29 cellular contexts compared by ENCODE assay signal in genomic region chr1:196933531-196934189, GRCh38. TPM values are rescaled to one million over a fixed set of nuclear protein-coding genes. Genes with fewer than 3 reads are reported as not detected.
DNase-seq lines count a peak whose midpoint lies in the region; ATAC-seq and TF ChIP-seq lines count a peak whose summit lies in the region.
"Had no signal": no experiment of that assay in that cellular context is flagged by ENCODE, and none has a peak within 500 bp of the region (broad histone marks: within the 10 kb centered on the region; RNA-seq: fewer than 3 reads in every experiment).

No MANE protein-coding gene starts in this region.

- H3K27ac Mint-ChIP-seq in activated B cell treated with CpG ODN at 0.5 μM for 24 hours = no peak overlapping the region
- H3K27ac Mint-ChIP-seq in stimulated activated memory B cell treated with anti-CD40 and anti-IgM and Interleukin-4, amounts not matched to agents 10 μg/mL and 1 μg/mL and 100 μg/mL, for 72 hours = no peak overlapping the region
- H3K27ac Mint-ChIP-seq: activated CD4-positive, alpha-beta memory T cell treated with anti-CD3 and anti-CD28 coated beads for 36 hours; activated naive CD8-positive, alpha-beta T cell treated with anti-CD3 and anti-CD28 coated beads for 36 hours had no signal

- H3K9ac ChIP-seq in SK-N-SH = no peak overlapping the region
- H3K9ac ChIP-seq: GM23248 had no signal

- no peaks in the 10 kb centered on the region for H3K36me3 Mint-ChIP-seq in activated B cell treated with CpG ODN at 0.5 μM for 24 hours (ENCODE audit: low read depth)
- no peaks in the 10 kb centered on the region for H3K36me3 Mint-ChIP-seq in stimulated activated memory B cell treated with anti-CD40 and anti-IgM and Interleukin-4, amounts not matched to agents 10 μg/mL and 1 μg/mL and 100 μg/mL, for 72 hours
- H3K36me3 Mint-ChIP-seq: activated CD4-positive, alpha-beta memory T cell treated with anti-CD3 and anti-CD28 coated beads for 36 hours; activated naive CD8-positive, alpha-beta T cell treated with anti-CD3 and anti-CD28 coated beads for 36 hours had no signal

- H3K36me3 ChIP-seq in SK-N-SH (replicated peaks in 1 of 2; ENCODE audit: control insufficient read depth in 1 of 2, insufficient read depth in 2 of 2, low read length in 1 of 2) = no peaks in the 10 kb centered on the region
- H3K36me3 ChIP-seq: prostate gland had no signal

- H3K9me3 Mint-ChIP-seq in activated B cell treated with CpG ODN at 0.5 μM for 24 hours = no peaks in the 10 kb centered on the region
- peaks cover 3% of the 10 kb centered on the region for H3K9me3 Mint-ChIP-seq in stimulated activated memory B cell treated with anti-CD40 and anti-IgM and Interleukin-4, amounts not matched to agents 10 μg/mL and 1 μg/mL and 100 μg/mL, for 72 hours
- H3K9me3 Mint-ChIP-seq: activated CD4-positive, alpha-beta memory T cell treated with anti-CD3 and anti-CD28 coated beads for 36 hours had no signal

- H3F3A ChIP-seq in SK-N-SH (replicated peaks; ENCODE audit: insufficient read depth) = no peaks in the 10 kb centered on the region

- intact Hi-C loops in activated B cell treated with CpG ODN at 0.5 μM for 24 hours (cut with micrococcal nuclease) = no loop called here

- TF ChIP-seq RAD21 in SK-N-SH (IDR thresholded peaks at IDR 0.05; ENCODE audit: low read length) = no peak

- CTCF ChIA-PET in SK-N-SH (lab: Yijun Ruan, JAX) (no interaction called here), activated B cell treated with CpG ODN at 0.5 μM for 24 hours (lab: Charles Lee) (no interaction called here)

- DNase-seq in SK-N-SH = peak; percentile 1
- DNase-seq in NCI-H146 treated with DMSO at 0.1 percent for 48 hours (lab: John Stamatoyannopoulos, UW; ENCODE audit: unreplicated experiment) = peak; percentile 83
- DNase-seq in activated B cell treated with CpG ODN at 0.5 μM for 24 hours = peak; percentile 15
- no peak for DNase-seq in ACHN
- DNase-seq: activated CD4-positive, alpha-beta memory T cell treated with anti-CD3 and anti-CD28 coated beads for 36 hours; activated CD8-positive, alpha-beta memory T cell treated with anti-CD3 and anti-CD28 coated beads, Interleukin-2, amount 50 U/mL, for 48 hours; activated naive CD8-positive, alpha-beta T cell treated with anti-CD3 and anti-CD28 coated beads for 36 hours; AML-193; DMS53; GDM1; GM23248; kidney glomerular epithelial cell; NCI-H524 treated with DMSO at 0.1 percent for 48 hours; stimulated activated CD8-positive, alpha-beta memory T cell treated with anti-CD3 and anti-CD28 coated beads, Interleukin-4, amount 100 ng/mL, for 48 hours; T1000 had no signal

- no peak overlapping the region for H3K27ac ChIP-seq in SK-N-SH (ENCODE audit: low read depth in 2 of 2, low read length in 1 of 2)
- H3K27ac ChIP-seq: GM23248, prostate gland had no signal

- no peak overlapping the region for H3K4me3 ChIP-seq in SK-N-SH (ENCODE audit: low read depth in 2 of 2, low read length in 1 of 2)
- H3K4me3 ChIP-seq: GM23248, prostate gland had no signal

- ATAC-seq in SK-N-SH treated with all-trans-retinoic acid at 6 μM for 48 hours (no peak), activated B cell treated with CpG ODN at 0.5 μM for 24 hours (ENCODE audit: low read depth) (no peak), GM21529 (IDR thresholded peaks at IDR 0.05; ENCODE audit: unreplicated experiment) (no peak), GM18873 (IDR thresholded peaks at IDR 0.05; ENCODE audit: low FRiP score, unreplicated experiment) (no peak)
- peak; percentile 41 for ATAC-seq in stimulated activated memory B cell treated with anti-CD40 and anti-IgM and Interleukin-4, amounts not matched to agents 10 μg/mL and 1 μg/mL and 100 μg/mL, for 72 hours

- no peaks in the 10 kb centered on the region for H4K20me1 ChIP-seq in SK-N-SH (ENCODE audit: insufficient read depth)

- H3K27me3 ChIP-seq in SK-N-SH (ENCODE audit: insufficient read depth) = no peaks in the 10 kb centered on the region

- POLR2A ChIA-PET in SK-N-SH (lab: Yijun Ruan, JAX) = no interaction called here
- POLR2A ChIA-PET in activated B cell treated with CpG ODN at 0.5 μM for 24 hours (lab: Charles Lee) = no interaction called here

- no peaks in the 10 kb centered on the region for H3K4me1 Mint-ChIP-seq in activated B cell treated with CpG ODN at 0.5 μM for 24 hours
- no peaks in the 10 kb centered on the region for H3K4me1 Mint-ChIP-seq in stimulated activated memory B cell treated with anti-CD40 and anti-IgM and Interleukin-4, amounts not matched to agents 10 μg/mL and 1 μg/mL and 100 μg/mL, for 72 hours
- H3K4me1 Mint-ChIP-seq: activated naive CD8-positive, alpha-beta T cell treated with anti-CD3 and anti-CD28 coated beads for 36 hours; central memory CD8-positive, alpha-beta T cell had no signal

- H2AFZ ChIP-seq in SK-N-SH (ENCODE audit: low read depth) = no peak overlapping the region
- H2AFZ ChIP-seq: GM23248 had no signal

- H3K9me3 ChIP-seq in SK-N-SH = no peaks in the 10 kb centered on the region
- H3K9me3 ChIP-seq: prostate gland had no signal

- H3K27me3 Mint-ChIP-seq in activated B cell treated with CpG ODN at 0.5 μM for 24 hours = no peaks in the 10 kb centered on the region
- no peaks in the 10 kb centered on the region for H3K27me3 Mint-ChIP-seq in stimulated activated memory B cell treated with anti-CD40 and anti-IgM and Interleukin-4, amounts not matched to agents 10 μg/mL and 1 μg/mL and 100 μg/mL, for 72 hours
- H3K27me3 Mint-ChIP-seq: activated CD4-positive, alpha-beta memory T cell treated with anti-CD3 and anti-CD28 coated beads for 36 hours; activated naive CD8-positive, alpha-beta T cell treated with anti-CD3 and anti-CD28 coated beads for 36 hours; central memory CD8-positive, alpha-beta T cell had no signal

- H3K4me3 Mint-ChIP-seq in activated B cell treated with CpG ODN at 0.5 μM for 24 hours = no peak overlapping the region
- H3K4me3 Mint-ChIP-seq in stimulated activated memory B cell treated with anti-CD40 and anti-IgM and Interleukin-4, amounts not matched to agents 10 μg/mL and 1 μg/mL and 100 μg/mL, for 72 hours = no peak overlapping the region
- H3K4me3 Mint-ChIP-seq: activated CD4-positive, alpha-beta memory T cell treated with anti-CD3 and anti-CD28 coated beads for 36 hours; activated naive CD8-positive, alpha-beta T cell treated with anti-CD3 and anti-CD28 coated beads for 36 hours; central memory CD8-positive, alpha-beta T cell had no signal

- no peaks in the 10 kb centered on the region for H3K79me2 ChIP-seq in SK-N-SH (ENCODE audit: insufficient read depth)

- no peaks in the 10 kb centered on the region for H3K9me2 ChIP-seq in SK-N-SH

- no peaks in the 10 kb centered on the region for H3K4me1 ChIP-seq in SK-N-SH (ENCODE audit: control insufficient read depth in 1 of 2, insufficient read depth in 2 of 2, low read depth in 1 of 2, low read length in 1 of 2)
- H3K4me1 ChIP-seq: prostate gland had no signal

- TF ChIP-seq CTCF in SK-N-SH (IDR thresholded peaks at IDR 0.05) (no peak), activated B cell treated with CpG ODN at 0.5 μM for 24 hours (IDR thresholded peaks at IDR 0.05) (no peak)

- in situ Hi-C loops in ACHN (cut with HindIII; ENCODE audit: low pct_ligation_motif_present, low pct_unique_long_range_greater_than_20kb, low sequenced_read_pairs) = no loop called here

- no peak overlapping the region for H3K4me2 ChIP-seq in SK-N-SH

- no peak for TF ChIP-seq EP300 in SK-N-SH (IDR thresholded peaks at IDR 0.05; ENCODE audit: borderline replicate concordance in 1 of 2, low read depth in 1 of 2, low read length in 1 of 2)

- 67% methylated on average over 11 of the region's 32 CpGs for WGBS in SK-N-SH (ENCODE audit: low lambda C conversion rate)

TF ChIP-seq in SK-N-SH, 30 proteins besides CTCF, POLR2A, EP300 and RAD21 (continues in another document):
- TF ChIP-seq, protein P1, sequence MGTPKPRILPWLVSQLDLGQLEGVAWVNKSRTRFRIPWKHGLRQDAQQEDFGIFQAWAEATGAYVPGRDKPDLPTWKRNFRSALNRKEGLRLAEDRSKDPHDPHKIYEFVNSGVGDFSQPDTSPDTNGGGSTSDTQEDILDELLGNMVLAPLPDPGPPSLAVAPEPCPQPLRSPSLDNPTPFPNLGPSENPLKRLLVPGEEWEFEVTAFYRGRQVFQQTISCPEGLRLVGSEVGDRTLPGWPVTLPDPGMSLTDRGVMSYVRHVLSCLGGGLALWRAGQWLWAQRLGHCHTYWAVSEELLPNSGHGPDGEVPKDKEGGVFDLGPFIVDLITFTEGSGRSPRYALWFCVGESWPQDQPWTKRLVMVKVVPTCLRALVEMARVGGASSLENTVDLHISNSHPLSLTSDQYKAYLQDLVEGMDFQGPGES (IDR thresholded peaks at IDR 0.05; ENCODE audit: low read depth, low read length) = no peak
- TF ChIP-seq POLR2AphosphoS5 (IDR thresholded peaks at IDR 0.05; ENCODE audit: low read depth, low read length) (no peak), JUND (IDR thresholded peaks at IDR 0.05) (no peak), YY1 (IDR thresholded peaks at IDR 0.05; ENCODE audit: low read depth) (no peak)

TF ChIP-seq in SK-N-SH treated with all-trans-retinoic acid at 6 μM for 48 hours, 23 proteins besides CTCF, POLR2A, EP300 and RAD21 (continues in another document):
- TF ChIP-seq ZNF70 (CRISPR knock-in tag; IDR thresholded peaks at IDR 0.05) = no peak
- TF ChIP-seq, protein P2, sequence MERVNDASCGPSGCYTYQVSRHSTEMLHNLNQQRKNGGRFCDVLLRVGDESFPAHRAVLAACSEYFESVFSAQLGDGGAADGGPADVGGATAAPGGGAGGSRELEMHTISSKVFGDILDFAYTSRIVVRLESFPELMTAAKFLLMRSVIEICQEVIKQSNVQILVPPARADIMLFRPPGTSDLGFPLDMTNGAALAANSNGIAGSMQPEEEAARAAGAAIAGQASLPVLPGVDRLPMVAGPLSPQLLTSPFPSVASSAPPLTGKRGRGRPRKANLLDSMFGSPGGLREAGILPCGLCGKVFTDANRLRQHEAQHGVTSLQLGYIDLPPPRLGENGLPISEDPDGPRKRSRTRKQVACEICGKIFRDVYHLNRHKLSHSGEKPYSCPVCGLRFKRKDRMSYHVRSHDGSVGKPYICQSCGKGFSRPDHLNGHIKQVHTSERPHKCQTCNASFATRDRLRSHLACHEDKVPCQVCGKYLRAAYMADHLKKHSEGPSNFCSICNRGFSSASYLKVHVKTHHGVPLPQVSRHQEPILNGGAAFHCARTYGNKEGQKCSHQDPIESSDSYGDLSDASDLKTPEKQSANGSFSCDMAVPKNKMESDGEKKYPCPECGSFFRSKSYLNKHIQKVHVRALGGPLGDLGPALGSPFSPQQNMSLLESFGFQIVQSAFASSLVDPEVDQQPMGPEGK (CRISPR knock-in tag; IDR thresholded peaks at IDR 0.05; ENCODE audit: borderline replicate concordance) = no peak

RNA-seq across cellular contexts. Expression of gene CFHR2, which starts 9.9 kb away (rescaled TPM):
- not detected in 2 replicates for polyA plus RNA-seq in SK-N-SH (2012; rRNA removed)
- not detected in 2 replicates for polyA plus RNA-seq in SK-N-SH (2012; cell fraction: cytosol; rRNA removed)
- polyA plus RNA-seq in SK-N-SH (2012; cell fraction: nucleus; rRNA removed) = not detected in 2 replicates
- not detected in 2 replicates for total RNA-seq in activated B cell treated with CpG ODN at 0.5 μM for 24 hours
- total RNA-seq: A172; activated CD4-positive, alpha-beta memory T cell treated with anti-CD3 and anti-CD28 coated beads for 36 hours; activated naive CD8-positive, alpha-beta T cell treated with anti-CD3 and anti-CD28 coated beads for 36 hours; astrocyte; dermis microvascular lymphatic vessel endothelial cell; endothelial cell of umbilical vein; glomerular endothelial cell; GM23248; lung microvascular endothelial cell; M059J; prostate gland; urinary bladder had no signal
- polyA plus RNA-seq: endothelial cell of umbilical vein, GM23248 had no signal

RNA-seq across cellular contexts. Expression of gene CFHR5, which starts 43.7 kb away (rescaled TPM):
- not detected in 2 replicates for polyA plus RNA-seq in SK-N-SH (2012; rRNA removed)
- not detected in 2 replicates for polyA plus RNA-seq in SK-N-SH (2012; cell fraction: cytosol; rRNA removed)
- polyA plus RNA-seq in SK-N-SH (2012; cell fraction: nucleus; rRNA removed) = not detected in 2 replicates
- not detected in 2 replicates for total RNA-seq in activated B cell treated with CpG ODN at 0.5 μM for 24 hours
- total RNA-seq: A172; activated CD4-positive, alpha-beta memory T cell treated with anti-CD3 and anti-CD28 coated beads for 36 hours; activated naive CD8-positive, alpha-beta T cell treated with anti-CD3 and anti-CD28 coated beads for 36 hours; astrocyte; dermis microvascular lymphatic vessel endothelial cell; endothelial cell of umbilical vein; glomerular endothelial cell; GM23248; lung microvascular endothelial cell; M059J; prostate gland; urinary bladder had no signal
- polyA plus RNA-seq: endothelial cell of umbilical vein, GM23248 had no signal

RNA-seq across cellular contexts. Expression of gene CFHR4, which starts 45.8 kb away (rescaled TPM):
- 0.03 TPM in 1 of 2 replicates, not detected in the other for polyA plus RNA-seq in SK-N-SH (2012; rRNA removed)
- polyA plus RNA-seq in SK-N-SH (2012; cell fraction: cytosol; rRNA removed) = 0.01 TPM in 1 of 2 replicates, not detected in the other
- polyA plus RNA-seq in SK-N-SH (2012; cell fraction: nucleus; rRNA removed) = 0.02 TPM in 2 replicates
- total RNA-seq in activated B cell treated with CpG ODN at 0.5 μM for 24 hours = not detected in 2 replicates
- total RNA-seq: A172; activated CD4-positive, alpha-beta memory T cell treated with anti-CD3 and anti-CD28 coated beads for 36 hours; activated naive CD8-positive, alpha-beta T cell treated with anti-CD3 and anti-CD28 coated beads for 36 hours; astrocyte; dermis microvascular lymphatic vessel endothelial cell; endothelial cell of umbilical vein; glomerular endothelial cell; GM23248; lung microvascular endothelial cell; M059J; prostate gland; urinary bladder had no signal
- polyA plus RNA-seq: endothelial cell of umbilical vein, GM23248 had no signal
